ENCODE assay signal across 10 cellular contexts in genomic region chr18:44654555-44654954, GRCh38. TPM values are rescaled to one million over a fixed set of nuclear protein-coding genes. Genes with fewer than 3 reads are reported as not detected.
DNase-seq lines count a peak whose midpoint lies in the region; ATAC-seq and TF ChIP-seq lines count a peak whose summit lies in the region.
"Had no signal": no experiment of that assay in that cellular context is flagged by ENCODE, and none has a peak within 500 bp of the region (broad histone marks: within the 10 kb centered on the region; RNA-seq: fewer than 3 reads in every experiment).

No MANE protein-coding gene starts in this region.

- no peaks in the 10 kb centered on the region for H3K4me1 Mint-ChIP-seq in activated CD4-positive, alpha-beta T cell treated with anti-CD3 and anti-CD28 coated beads, Interleukin-2, amount 10 ng/mL, durations not matched to agents 7 days and 5 days
- H3K4me1 Mint-ChIP-seq in activated CD8-positive, alpha-beta memory T cell treated with anti-CD3 and anti-CD28 coated beads, Interleukin-2, amount 10 ng/mL, durations not matched to agents 7 days and 5 days, result no peaks in the 10 kb centered on the region

- H3K4me2 ChIP-seq in SK-N-SH (peak overlapping the region; percentile 53; the same call in 1 of the 2 replicates), fibroblast of lung (ENCODE audit: extremely low read depth, insufficient read depth, low read length) (peak overlapping the region; percentile 16)

- H3K4me1 ChIP-seq in SK-N-SH (ENCODE audit: control insufficient read depth in 1 of 2, insufficient read depth in 2 of 2, low read depth in 1 of 2, low read length in 1 of 2), result peaks cover 0 to 18% of the 10 kb centered on the region in 2 experiments; a peak in 2 of 4 replicates
- H3K4me1 ChIP-seq in fibroblast of lung (ENCODE audit: control insufficient read depth, extremely low read depth, insufficient read depth, low read length), result no peaks in the 10 kb centered on the region

- TF ChIP-seq CTCF in SK-N-SH (IDR thresholded peaks at IDR 0.05) (0 out of 2 replicates have a peak, but pooled peaks have one; percentile 17), fibroblast of lung (conservative IDR thresholded peaks at IDR 0.05 in 1 of 2, IDR thresholded peaks at IDR 0.05 in 1 of 2; ENCODE audit: low read depth in 1 of 2, low read length in 2 of 2) (no peak)

- CTCF ChIA-PET in SK-N-SH (lab: Yijun Ruan, JAX), result interaction anchor here (0.6 to 1.2 kb wide), 2 partner anchors 496 to 558 kb away, joined by 3 to 4 read pairs; no protein-coding TSS in a partner anchor
- CTCF ChIA-PET in activated CD4-positive, alpha-beta T cell treated with anti-CD3 and anti-CD28 coated beads, Interleukin-2, amount 10 ng/mL, durations not matched to agents 7 days and 5 days (lab: Charles Lee), result no interaction called here
- CTCF ChIA-PET in activated CD8-positive, alpha-beta memory T cell treated with anti-CD3 and anti-CD28 coated beads, Interleukin-2, amount 10 ng/mL, durations not matched to agents 7 days and 5 days (lab: Charles Lee), result interaction anchor here (0.7 kb wide), 1 partner anchor 75 kb away, joined by 3 read pairs; no protein-coding TSS in a partner anchor

- H3K36me3 Mint-ChIP-seq in activated CD4-positive, alpha-beta T cell treated with anti-CD3 and anti-CD28 coated beads, Interleukin-2, amount 10 ng/mL, durations not matched to agents 7 days and 5 days (ENCODE audit: low read depth), result no peaks in the 10 kb centered on the region
- H3K36me3 Mint-ChIP-seq in activated CD8-positive, alpha-beta memory T cell treated with anti-CD3 and anti-CD28 coated beads, Interleukin-2, amount 10 ng/mL, durations not matched to agents 7 days and 5 days, result no peaks in the 10 kb centered on the region

- H4K20me1 ChIP-seq in SK-N-SH (ENCODE audit: insufficient read depth) (no peaks in the 10 kb centered on the region), fibroblast of lung (ENCODE audit: control insufficient read depth, extremely low read depth, insufficient read depth, low read length) (no peaks in the 10 kb centered on the region)

- DNase-seq in ELR (ENCODE audit: low read depth) (peak; percentile 65), SK-N-SH (no peak), fibroblast of lung (ENCODE audit: low read depth in 2 of 2) (peak; percentile 53 to 93), pulmonary artery endothelial cell (ENCODE audit: low read depth, low spot score) (peak; percentile 77), C1 segment of cervical spinal cord (lab: John Stamatoyannopoulos, UW) (no peak), T-helper 1 cell (no peak)
- DNase-seq in activated CD4-positive, alpha-beta T cell treated with anti-CD3 and anti-CD28 coated beads, Interleukin-2, amount 10 ng/mL, durations not matched to agents 7 days and 5 days, result no peak
- DNase-seq in activated CD8-positive, alpha-beta memory T cell treated with anti-CD3 and anti-CD28 coated beads, Interleukin-2, amount 10 ng/mL, durations not matched to agents 7 days and 5 days, result no peak
- DNase-seq: left cardiac atrium, NCI-H187 had no signal

- H3K27me3 Mint-ChIP-seq in activated CD4-positive, alpha-beta T cell treated with anti-CD3 and anti-CD28 coated beads, Interleukin-2, amount 10 ng/mL, durations not matched to agents 7 days and 5 days, result peaks cover 13% of the 10 kb centered on the region
- H3K27me3 Mint-ChIP-seq in activated CD8-positive, alpha-beta memory T cell treated with anti-CD3 and anti-CD28 coated beads, Interleukin-2, amount 10 ng/mL, durations not matched to agents 7 days and 5 days, result peaks cover 34% of the 10 kb centered on the region

- H3K9me2 ChIP-seq in SK-N-SH, result no peaks in the 10 kb centered on the region

- H3K4me3 ChIP-seq in SK-N-SH (ENCODE audit: low read depth in 2 of 2, low read length in 1 of 2) (no peak overlapping the region), fibroblast of lung (replicated peaks in 1 of 4; ENCODE audit: control extremely low read depth in 1 of 4, insufficient read depth in 1 of 4, low read depth in 3 of 4, low read length in 4 of 4) (no peak overlapping the region)

- peak in 1 of 2 experiments; percentile 59; a peak in 1 of 4 replicates for TF ChIP-seq EP300 in SK-N-SH (IDR thresholded peaks at IDR 0.05; ENCODE audit: borderline replicate concordance in 1 of 2, low read depth in 1 of 2, low read length in 1 of 2)

- H3F3A ChIP-seq in SK-N-SH (replicated peaks; ENCODE audit: insufficient read depth), result peaks cover 4% of the 10 kb centered on the region

- H3K79me2 ChIP-seq in SK-N-SH (ENCODE audit: insufficient read depth) (no peaks in the 10 kb centered on the region), fibroblast of lung (ENCODE audit: control insufficient read depth, insufficient read depth, low read length) (no peaks in the 10 kb centered on the region)

- H3K27me3 ChIP-seq in SK-N-SH (ENCODE audit: insufficient read depth) (no peaks in the 10 kb centered on the region), fibroblast of lung (ENCODE audit: control insufficient read depth, insufficient read depth, low read length) (no peaks in the 10 kb centered on the region)

- H3K27ac ChIP-seq in SK-N-SH (ENCODE audit: low read depth in 2 of 2, low read length in 1 of 2) (peak overlapping the region in 1 of 2 experiments; percentile 41; a peak in 3 of 4 replicates), fibroblast of lung (ENCODE audit: insufficient read depth, low read length) (no peak overlapping the region)

- H3K9ac ChIP-seq in SK-N-SH (0 out of 2 replicates have a peak overlapping the region, but pooled peaks have one; percentile 31), fibroblast of lung (ENCODE audit: insufficient read depth, low read length) (no peak overlapping the region)

- H3K9me3 ChIP-seq in SK-N-SH (no peaks in the 10 kb centered on the region), fibroblast of lung (ENCODE audit: control insufficient read depth, insufficient read depth, low read depth, low read length) (no peaks in the 10 kb centered on the region)

- no peak for TF ChIP-seq RAD21 in SK-N-SH (IDR thresholded peaks at IDR 0.05; ENCODE audit: low read length)

- POLR2A ChIA-PET in SK-N-SH (lab: Yijun Ruan, JAX), result no interaction called here
- POLR2A ChIA-PET in activated CD4-positive, alpha-beta T cell treated with anti-CD3 and anti-CD28 coated beads, Interleukin-2, amount 10 ng/mL, durations not matched to agents 7 days and 5 days (lab: Charles Lee), result no interaction called here

- no peaks in the 10 kb centered on the region for H3K36me3 ChIP-seq in SK-N-SH (replicated peaks in 1 of 2; ENCODE audit: control insufficient read depth in 1 of 2, insufficient read depth in 2 of 2, low read length in 1 of 2)
- no peaks in the 10 kb centered on the region for H3K36me3 ChIP-seq in fibroblast of lung (ENCODE audit: control insufficient read depth, insufficient read depth, low read length)

- no peaks in the 10 kb centered on the region for H3K9me3 Mint-ChIP-seq in activated CD4-positive, alpha-beta T cell treated with anti-CD3 and anti-CD28 coated beads, Interleukin-2, amount 10 ng/mL, durations not matched to agents 7 days and 5 days
- H3K9me3 Mint-ChIP-seq in activated CD8-positive, alpha-beta memory T cell treated with anti-CD3 and anti-CD28 coated beads, Interleukin-2, amount 10 ng/mL, durations not matched to agents 7 days and 5 days (ENCODE audit: low read depth), result no peaks in the 10 kb centered on the region

- H3K4me3 Mint-ChIP-seq in activated CD4-positive, alpha-beta T cell treated with anti-CD3 and anti-CD28 coated beads, Interleukin-2, amount 10 ng/mL, durations not matched to agents 7 days and 5 days, result no peak overlapping the region
- H3K4me3 Mint-ChIP-seq in activated CD8-positive, alpha-beta memory T cell treated with anti-CD3 and anti-CD28 coated beads, Interleukin-2, amount 10 ng/mL, durations not matched to agents 7 days and 5 days, result no peak overlapping the region

- 2% methylated on average over 3 of the region's 3 CpGs for WGBS in SK-N-SH (ENCODE audit: low lambda C conversion rate)

- no peak overlapping the region for H2AFZ ChIP-seq in SK-N-SH (ENCODE audit: low read depth)
- no peak overlapping the region for H2AFZ ChIP-seq in fibroblast of lung (ENCODE audit: low read length)

- ATAC-seq in activated CD8-positive, alpha-beta memory T cell treated with anti-CD3 and anti-CD28 coated beads, Interleukin-2, amount 10 ng/mL, durations not matched to agents 7 days and 5 days, result no peak
- ATAC-seq: left cardiac atrium had no signal

- H3K27ac Mint-ChIP-seq in activated CD4-positive, alpha-beta T cell treated with anti-CD3 and anti-CD28 coated beads, Interleukin-2, amount 10 ng/mL, durations not matched to agents 7 days and 5 days, result no peak overlapping the region
- no peak overlapping the region for H3K27ac Mint-ChIP-seq in activated CD8-positive, alpha-beta memory T cell treated with anti-CD3 and anti-CD28 coated beads, Interleukin-2, amount 10 ng/mL, durations not matched to agents 7 days and 5 days

TF ChIP-seq in SK-N-SH, 30 proteins besides CTCF, POLR2A, EP300 and RAD21 (continues in another document):
- TF ChIP-seq POLR2AphosphoS5 (IDR thresholded peaks at IDR 0.05; ENCODE audit: low read depth, low read length) (no peak), GABPA (IDR thresholded peaks at IDR 0.05; ENCODE audit: low read depth) (no peak), SMC3 (IDR thresholded peaks at IDR 0.05; ENCODE audit: low read depth, low read length) (no peak), MAX (IDR thresholded peaks at IDR 0.05; ENCODE audit: low read depth) (peak; percentile 63; the same call in 1 of the 2 replicates), CHD2 (IDR thresholded peaks at IDR 0.05; ENCODE audit: low read length, partially characterized antibody) (no peak), MXI1 (IDR thresholded peaks at IDR 0.05; ENCODE audit: low read depth, low read length) (no peak), TAF1 (IDR thresholded peaks at IDR 0.05; ENCODE audit: borderline replicate concordance, low read depth, low read length) (no peak), ELF1 (IDR thresholded peaks at IDR 0.05) (no peak), EZH2phosphoT487 (IDR thresholded peaks at IDR 0.05; ENCODE audit: borderline replicate concordance, low read depth) (no peak), NRF1 (IDR thresholded peaks at IDR 0.05; ENCODE audit: low read depth, low read length) (no peak)

RNA-seq across cellular contexts. Expression of gene SETBP1, which starts 26.1 kb away (rescaled TPM):
- polyA plus RNA-seq in SK-N-SH (2012; rRNA removed) (3.0 and 3.1 TPM in 2 replicates), fibroblast of lung (1.9 and 5.4 TPM in 2 replicates)
- 2.8 and 3.0 TPM in 2 replicates for polyA plus RNA-seq in SK-N-SH (2012; cell fraction: cytosol; rRNA removed)
- 2.8 and 4.3 TPM in 2 replicates for polyA plus RNA-seq in SK-N-SH (2012; cell fraction: nucleus; rRNA removed)
- total RNA-seq in fibroblast of lung (4.5 and 4.9 TPM in 2 replicates), pulmonary artery endothelial cell (3.7 and 4.0 TPM in 2 replicates)
- 0.91 and 3.1 TPM in 2 replicates for polyA plus RNA-seq in fibroblast of lung (2012)
- polyA minus RNA-seq in fibroblast of lung (ENCODE audit: low replicate concordance), result 2.7 and 5.2 TPM in 2 replicates
- 1 to 10 TPM; 3.7 to 4.4 TPM for total RNA-seq in activated CD4-positive, alpha-beta T cell treated with anti-CD3 and anti-CD28 coated beads, Interleukin-2, amount 10 ng/mL, durations not matched to agents 7 days and 5 days
- 10 to 100 TPM; 25.2 to 30.3 TPM for total RNA-seq in activated CD8-positive, alpha-beta memory T cell treated with anti-CD3 and anti-CD28 coated beads, Interleukin-2, amount 10 ng/mL, durations not matched to agents 7 days and 5 days

Comparison
In these comparisons a context has a peak if more than half of its experiments do, and no peak if none do; other contexts are left out.
1. DNase-seq: peak in ELR (single experiment), fibroblast of lung (2 of 2) and pulmonary artery endothelial cell (single experiment); none in SK-N-SH (single experiment), C1 segment of cervical spinal cord (0 of 14), activated CD4-positive, alpha-beta T cell treated with anti-CD3 and anti-CD28 coated beads, Interleukin-2, amount 10 ng/mL, durations not matched to agents 7 days and 5 days (single experiment), activated CD8-positive, alpha-beta memory T cell treated with anti-CD3 and anti-CD28 coated beads, Interleukin-2, amount 10 ng/mL, durations not matched to agents 7 days and 5 days (single experiment) and T-helper 1 cell (0 of 5).